Comparison of ENCODE assay signal across 1 cellular context in genomic region chr1:183470147-183470960, GRCh38.
A peak's percentile ranks its signal among the peaks of the same experiment; 100 is the strongest.
TF ChIP-seq lines count a peak whose summit lies in the region.

No MANE protein-coding gene starts in this region.

TF ChIP-seq in HEK293, 187 proteins besides CTCF, POLR2A, EP300 and RAD21 (continued from another document and continues in another):
- TF ChIP-seq ZNF398 (tag by site-specific recombination; IDR thresholded peaks at IDR 0.05) (no peak), INSM2 (tag by site-specific recombination; IDR thresholded peaks at IDR 0.05) (no peak), ZEB2 (tag by site-specific recombination; IDR thresholded peaks at IDR 0.05) (0 out of 2 replicates have a peak, but pooled peaks have one; percentile 31), SP7 (tag by site-specific recombination; IDR thresholded peaks at IDR 0.05) (no peak; the same call in 1 of the 2 replicates), ZNF10 (tag by site-specific recombination; IDR thresholded peaks at IDR 0.05) (peak; percentile 80), ZSCAN23 (tag by site-specific recombination; IDR thresholded peaks at IDR 0.05) (no peak), ZNF585B (tag by site-specific recombination; IDR thresholded peaks at IDR 0.05) (no peak), SP2 (tag by site-specific recombination; IDR thresholded peaks at IDR 0.05) (peak; percentile 53), KLF16 (tag by site-specific recombination; IDR thresholded peaks at IDR 0.05) (peak; percentile 23; the same call in 1 of the 2 replicates), ZNF664 (tag by site-specific recombination; IDR thresholded peaks at IDR 0.05) (no peak), SP3 (tag by site-specific recombination; IDR thresholded peaks at IDR 0.05) (peak; percentile 60), AEBP2 (tag by site-specific recombination; IDR thresholded peaks at IDR 0.05; ENCODE audit: borderline replicate concordance) (no peak), ZNF621 (tag by site-specific recombination; IDR thresholded peaks at IDR 0.05) (no peak), ZNF501 (tag by site-specific recombination; IDR thresholded peaks at IDR 0.05) (no peak), ZNF629 (tag by site-specific recombination; IDR thresholded peaks at IDR 0.05) (0 out of 2 replicates have a peak, but pooled peaks have one; percentile 40), ZNF600 (tag by site-specific recombination; IDR thresholded peaks at IDR 0.05) (peak; percentile 26; the same call in 1 of the 2 replicates), HIC1 (tag by site-specific recombination; IDR thresholded peaks at IDR 0.05) (peak; percentile 94), TSHZ1 (tag by site-specific recombination; IDR thresholded peaks at IDR 0.05; ENCODE audit: borderline replicate concordance) (no peak), KLF17 (tag by site-specific recombination; IDR thresholded peaks at IDR 0.05) (no peak), EGR2 (tag by site-specific recombination; IDR thresholded peaks at IDR 0.05; ENCODE audit: low read depth) (peak; percentile 46; the same call in 1 of the 2 replicates), ZNF660 (tag by site-specific recombination; IDR thresholded peaks at IDR 0.05) (0 out of 2 replicates have a peak, but pooled peaks have one; percentile 51), SCRT1 (tag by site-specific recombination; IDR thresholded peaks at IDR 0.05; ENCODE audit: borderline replicate concordance) (no peak), TRIM28 (IDR thresholded peaks at IDR 0.05; ENCODE audit: borderline replicate concordance, low read length) (no peak), ZBTB44 (tag by site-specific recombination; IDR thresholded peaks at IDR 0.05) (no peak), ZXDB (tag by site-specific recombination; IDR thresholded peaks at IDR 0.05) (0 out of 2 replicates have a peak, but pooled peaks have one; percentile 16), PATZ1 (tag by site-specific recombination; IDR thresholded peaks at IDR 0.05) (peak; percentile 92), PRDM2 (tag by site-specific recombination; IDR thresholded peaks at IDR 0.05; ENCODE audit: borderline replicate concordance) (no peak), ZNF76 (tag by site-specific recombination; IDR thresholded peaks at IDR 0.05; ENCODE audit: borderline replicate concordance, low read depth) (no peak), MEIS1 (CRISPR knock-in tag; IDR thresholded peaks at IDR 0.05; ENCODE audit: borderline replicate concordance) (no peak)
